Comparison of ENCODE assay signal across 1 cellular context in genomic region chr1:115908565-115909334, GRCh38.
TF ChIP-seq lines count a peak whose summit lies in the region.

No MANE protein-coding gene starts in this region.

TF ChIP-seq in GM23338, 12 proteins besides CTCF, POLR2A, EP300 and RAD21 (continued from another document):
- TF ChIP-seq ZNF462 (CRISPR knock-in tag; IDR thresholded peaks at IDR 0.05) (no peak), CREB1 (CRISPR knock-in tag; IDR thresholded peaks at IDR 0.05; ENCODE audit: low read depth) (no peak), EZH2phosphoT487 (IDR thresholded peaks at IDR 0.05; ENCODE audit: unreplicated experiment) (no peak), NANOG (IDR thresholded peaks at IDR 0.05; ENCODE audit: borderline replicate concordance) (no peak), EZH2 (IDR thresholded peaks at IDR 0.05; ENCODE audit: low read depth, unreplicated experiment) (no peak)
